In genomic region chr19:12834418-12834943, GRCh38 we compare ENCODE assay signal across 9 cellular contexts. TPM values are rescaled to one million over a fixed set of nuclear protein-coding genes. Genes with fewer than 3 reads are reported as not detected.
DNase-seq lines count a peak whose midpoint lies in the region; ATAC-seq and TF ChIP-seq lines count a peak whose summit lies in the region.
"Had no signal": no experiment of that assay in that cellular context is flagged by ENCODE, and none has a peak within 500 bp of the region (broad histone marks: within the 10 kb centered on the region; RNA-seq: fewer than 3 reads in every experiment).

RTBDN (minus strand) TSS chr19:12834579; CDS start chr19:12829979, 4,600 bp downstream.

- peaks cover 16% of the 10 kb centered on the region for H3K36me3 Mint-ChIP-seq in Calu3 (ENCODE audit: insufficient read depth, unreplicated experiment)
- peaks cover 12% of the 10 kb centered on the region for H3K36me3 Mint-ChIP-seq in central memory CD8-positive, alpha-beta T cell (ENCODE audit: insufficient read depth)

- H3K9me3 ChIP-seq in neural cell (ENCODE audit: low read length) = no peaks in the 10 kb centered on the region

- DNase-seq in Calu3 (no peak), M059J (ENCODE audit: low read depth) (peak; percentile 23), kidney glomerular epithelial cell (lab: John Stamatoyannopoulos, UW) (no peak), KBM-7 (no peak)
- no peak for DNase-seq in central memory CD8-positive, alpha-beta T cell (ENCODE audit: low spot score in 2 of 2)
- DNase-seq: Kasumi-1 had no signal

- peaks cover 8% of the 10 kb centered on the region for H3K4me1 Mint-ChIP-seq in Calu3 (ENCODE audit: low read depth, unreplicated experiment)
- H3K4me1 Mint-ChIP-seq in central memory CD8-positive, alpha-beta T cell = peaks cover 25% of the 10 kb centered on the region

- peak within 1 kb of the TSS; percentile 72 for H3K9ac ChIP-seq in neural cell (ENCODE audit: low read length)

- H3K27me3 ChIP-seq in neural cell (ENCODE audit: insufficient read depth, low read depth, low read length) = peaks cover 53% of the 10 kb centered on the region

- H3K27ac Mint-ChIP-seq in Calu3 (ENCODE audit: unreplicated experiment) = no peak within 1 kb of the TSS
- no peak within 1 kb of the TSS for H3K27ac Mint-ChIP-seq in central memory CD8-positive, alpha-beta T cell (ENCODE audit: low read depth)

- H3F3A ChIP-seq in neural cell (ENCODE audit: insufficient read depth, low read length, poor library complexity, severe bottlenecking) = no peaks in the 10 kb centered on the region

- in situ Hi-C loops in KBM-7 (cut with MboI; ENCODE audit: low pct_unique_long_range_greater_than_20kb, low sequenced_read_pairs) = no loop called here

- H3K36me3 ChIP-seq in neural cell (ENCODE audit: insufficient read depth, low read length) = no peaks in the 10 kb centered on the region

- TF ChIP-seq CTCF in Calu3 (IDR thresholded peaks at IDR 0.05; ENCODE audit: unreplicated experiment) (no peak), neural cell (IDR thresholded peaks at IDR 0.05; ENCODE audit: poor library complexity, severe bottlenecking) (no peak)

- H3K27ac ChIP-seq in neural cell (ENCODE audit: low read length) = no peak within 1 kb of the TSS

- no peaks in the 10 kb centered on the region for H4K20me1 ChIP-seq in neural cell (ENCODE audit: insufficient read depth)

- peak within 1 kb of the TSS; percentile 79 for H3K4me3 ChIP-seq in neural cell (ENCODE audit: low read length)

- BruUV-seq in Calu3 (replicated peaks; lab: Mats Ljungman, UMichigan) = no TSS peak

- no peak for ATAC-seq in central memory CD8-positive, alpha-beta T cell (replicated peaks; ENCODE audit: extremely low read depth, poor library complexity, severe bottlenecking)
- ATAC-seq in HG03039 (IDR thresholded peaks at IDR 0.05; ENCODE audit: unreplicated experiment) (no peak), HG02623 (IDR thresholded peaks at IDR 0.05; ENCODE audit: unreplicated experiment) (no peak)

- no peaks in the 10 kb centered on the region for H3K9me2 ChIP-seq in neural cell (ENCODE audit: insufficient read depth, low read length)

- peak within 1 kb of the TSS; percentile 55 for H3K4me3 Mint-ChIP-seq in Calu3 (ENCODE audit: low read depth, unreplicated experiment)
- H3K4me3 Mint-ChIP-seq in central memory CD8-positive, alpha-beta T cell = peak within 1 kb of the TSS; percentile 53

- no peaks in the 10 kb centered on the region for H3K9me3 Mint-ChIP-seq in Calu3 (ENCODE audit: low read depth, unreplicated experiment)
- no peaks in the 10 kb centered on the region for H3K9me3 Mint-ChIP-seq in central memory CD8-positive, alpha-beta T cell

- no peak for TF ChIP-seq EP300 in neural cell (conservative IDR thresholded peaks at IDR 0.05; ENCODE audit: poor library complexity, severe bottlenecking)

- peak within 1 kb of the TSS; percentile 65 for H3K4me2 ChIP-seq in neural cell (ENCODE audit: low read length)

- no peak for TF ChIP-seq RAD21 in neural cell (conservative IDR thresholded peaks at IDR 0.05)

- intact Hi-C loops in Calu3 (cut with micrococcal nuclease; ENCODE audit: unreplicated experiment) = no loop called here

- peaks cover 75% of the 10 kb centered on the region for H3K27me3 Mint-ChIP-seq in Calu3 (ENCODE audit: unreplicated experiment)
- H3K27me3 Mint-ChIP-seq in central memory CD8-positive, alpha-beta T cell = peaks cover 79% of the 10 kb centered on the region

- no peak within 1 kb of the TSS for H2AFZ ChIP-seq in neural cell (ENCODE audit: low read depth, low read length)

- H3K79me2 ChIP-seq in neural cell (replicated peaks; ENCODE audit: insufficient read depth, low read length) = peaks cover 5% of the 10 kb centered on the region

- CTCF ChIA-PET in Calu3 (lab: Charles Lee) = no interaction called here

TF ChIP-seq in neural cell, 6 proteins besides CTCF, POLR2A, EP300 and RAD21:
- no peak for TF ChIP-seq MXI1 (conservative IDR thresholded peaks at IDR 0.05; ENCODE audit: poor library complexity, severe bottlenecking)
- no peak for TF ChIP-seq TAF1 (IDR thresholded peaks at IDR 0.05; ENCODE audit: low read depth)
- TF ChIP-seq REST (IDR thresholded peaks at IDR 0.05; ENCODE audit: borderline replicate concordance) = no peak
- TF ChIP-seq SMC3 (conservative IDR thresholded peaks at IDR 0.05; ENCODE audit: poor library complexity) = no peak
- no peak for TF ChIP-seq EZH2 (IDR thresholded peaks at IDR 0.05; ENCODE audit: borderline replicate concordance, insufficient read depth, low read length, poor library complexity, severe bottlenecking)
- TF ChIP-seq POLR2AphosphoS5 (IDR thresholded peaks at IDR 0.05) = no peak

RNA-seq across cellular contexts. Expression of gene RTBDN, which starts in this region (rescaled TPM):
- total RNA-seq in Calu3 (2022) = not detected in 2 replicates
- total RNA-seq in M059J (2014; rRNA removed; shearing (Covaris generic)) = 0.52 TPM in 1 of 2 replicates, not detected in the other
- polyA plus RNA-seq in neural cell = 1.0 TPM in 1 of 2 replicates, not detected in the other
- polyA minus RNA-seq in neural cell = not detected in 2 replicates

Comparison
In these comparisons a context has a peak if more than half of its experiments do, and no peak if none do; other contexts are left out.
1. Peak in DNase-seq in M059J; RNA of the gene not detected or under 1 TPM.